In the genomic region with DNA sequence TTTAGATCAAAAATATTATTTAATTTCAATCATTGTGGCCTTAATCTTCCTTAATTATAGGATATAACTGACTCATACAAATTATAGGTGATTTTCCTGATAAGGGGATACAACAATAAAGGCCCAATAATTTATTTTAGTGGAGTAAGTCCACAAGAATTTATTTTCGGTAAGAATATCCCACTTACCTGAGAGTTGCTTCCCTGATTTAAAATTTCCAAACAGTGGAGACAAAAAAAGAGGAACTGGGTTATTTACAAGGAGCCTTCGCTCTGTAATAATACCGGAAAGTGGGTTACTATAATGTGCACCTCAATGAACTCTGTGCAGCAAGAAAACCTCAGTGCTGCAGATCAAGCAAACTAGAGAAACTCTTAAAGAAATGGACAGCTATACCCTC, we compare ENCODE assay signal across 3 cellular contexts.
A peak's percentile ranks its signal among the peaks of the same experiment; 100 is the strongest.
TF ChIP-seq lines count a peak whose summit lies in the region.

No MANE protein-coding gene starts in this region.

TF ChIP-seq in SK-N-SH, 30 proteins besides CTCF, POLR2A, EP300 and RAD21:
- TF ChIP-seq FOSL2 (IDR thresholded peaks at IDR 0.05; ENCODE audit: borderline replicate concordance, low read depth) (no peak), MXI1 (IDR thresholded peaks at IDR 0.05; ENCODE audit: low read depth, low read length) (no peak), USF1 (IDR thresholded peaks at IDR 0.05; ENCODE audit: borderline replicate concordance, low read depth) (no peak), SIN3A (IDR thresholded peaks at IDR 0.05; ENCODE audit: borderline replicate concordance, low read depth, low read length) (no peak), REST (IDR thresholded peaks at IDR 0.05; ENCODE audit: low read depth, low read length) (no peak), GABPA (IDR thresholded peaks at IDR 0.05; ENCODE audit: low read depth) (no peak), JUND (IDR thresholded peaks at IDR 0.05) (no peak)

TF ChIP-seq in SK-N-SH treated with all-trans-retinoic acid at 6 μM for 48 hours, 23 proteins besides CTCF, POLR2A, EP300 and RAD21:
- TF ChIP-seq SNAI2 (CRISPR knock-in tag; IDR thresholded peaks at IDR 0.05) = no peak
- no peak for TF ChIP-seq ZNF70 (CRISPR knock-in tag; IDR thresholded peaks at IDR 0.05)
- no peak for TF ChIP-seq PPARA (CRISPR knock-in tag; IDR thresholded peaks at IDR 0.05; ENCODE audit: borderline replicate concordance)
- TF ChIP-seq RARB (CRISPR knock-in tag; IDR thresholded peaks at IDR 0.05) = no peak
- no peak for TF ChIP-seq ZNF8 (CRISPR knock-in tag; IDR thresholded peaks at IDR 0.05)
- TF ChIP-seq ZFP3 (CRISPR knock-in tag; IDR thresholded peaks at IDR 0.05) = no peak
- TF ChIP-seq POU6F1 (CRISPR knock-in tag; IDR thresholded peaks at IDR 0.05; ENCODE audit: borderline replicate concordance, low read depth) = no peak
- TF ChIP-seq, protein P1, sequence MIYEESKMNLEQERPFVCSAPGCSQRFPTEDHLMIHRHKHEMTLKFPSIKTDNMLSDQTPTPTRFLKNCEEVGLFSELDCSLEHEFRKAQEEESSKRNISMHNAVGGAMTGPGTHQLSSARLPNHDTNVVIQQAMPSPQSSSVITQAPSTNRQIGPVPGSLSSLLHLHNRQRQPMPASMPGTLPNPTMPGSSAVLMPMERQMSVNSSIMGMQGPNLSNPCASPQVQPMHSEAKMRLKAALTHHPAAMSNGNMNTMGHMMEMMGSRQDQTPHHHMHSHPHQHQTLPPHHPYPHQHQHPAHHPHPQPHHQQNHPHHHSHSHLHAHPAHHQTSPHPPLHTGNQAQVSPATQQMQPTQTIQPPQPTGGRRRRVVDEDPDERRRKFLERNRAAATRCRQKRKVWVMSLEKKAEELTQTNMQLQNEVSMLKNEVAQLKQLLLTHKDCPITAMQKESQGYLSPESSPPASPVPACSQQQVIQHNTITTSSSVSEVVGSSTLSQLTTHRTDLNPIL (CRISPR knock-in tag; IDR thresholded peaks at IDR 0.05; ENCODE audit: low read depth) = no peak
- TF ChIP-seq ISL1 (CRISPR knock-in tag; IDR thresholded peaks at IDR 0.05) = no peak
- no peak for TF ChIP-seq ESRRG (CRISPR knock-in tag; IDR thresholded peaks at IDR 0.05)
- no peak for TF ChIP-seq ARNTL (CRISPR knock-in tag; IDR thresholded peaks at IDR 0.05; ENCODE audit: borderline replicate concordance, low read depth)
- TF ChIP-seq CSRNP3 (CRISPR knock-in tag; IDR thresholded peaks at IDR 0.05) = no peak
- TF ChIP-seq GLIS3 (CRISPR knock-in tag; IDR thresholded peaks at IDR 0.05) = no peak
- no peak for TF ChIP-seq TCF4 (CRISPR knock-in tag; IDR thresholded peaks at IDR 0.05; ENCODE audit: borderline replicate concordance)

TF ChIP-seq in K562, 482 proteins besides CTCF, POLR2A, EP300 and RAD21:
- TF ChIP-seq ZBTB7A (IDR thresholded peaks at IDR 0.05; ENCODE audit: borderline replicate concordance, control insufficient read depth, low read depth, low read length) = no peak
- TF ChIP-seq SPI1 (IDR thresholded peaks at IDR 0.05; ENCODE audit: borderline replicate concordance, low read depth, low read length) = peak; percentile 67
- no peak for TF ChIP-seq ZNF395 (CRISPR knock-in tag; IDR thresholded peaks at IDR 0.05)
- TF ChIP-seq HNRNPLL (IDR thresholded peaks at IDR 0.05; ENCODE audit: low read depth, low read length, poor library complexity, severe bottlenecking) = no peak
- no peak for TF ChIP-seq ZNF277 (CRISPR knock-in tag; IDR thresholded peaks at IDR 0.05; ENCODE audit: borderline replicate concordance)
- no peak for TF ChIP-seq AFF1 (IDR thresholded peaks at IDR 0.05; ENCODE audit: low read depth in 1 of 2, partially characterized antibody in 2 of 2)
- TF ChIP-seq ZSCAN29 (IDR thresholded peaks at IDR 0.05) = no peak
- no peak for TF ChIP-seq NCOA6 (IDR thresholded peaks at IDR 0.05)
TF ChIP-seq in K562: peak in this region for 1.
